21 cellular contexts compared by ENCODE assay signal in genomic region chr12:52437508-52437907, GRCh38. TPM values are rescaled to one million over a fixed set of nuclear protein-coding genes. Genes with fewer than 3 reads are reported as not detected.
DNase-seq lines count a peak whose midpoint lies in the region; ATAC-seq and TF ChIP-seq lines count a peak whose summit lies in the region.
"Had no signal": no experiment of that assay in that cellular context is flagged by ENCODE, and none has a peak within 500 bp of the region (broad histone marks: within the 10 kb centered on the region; RNA-seq: fewer than 3 reads in every experiment).

No MANE protein-coding gene starts in this region.

- H3K27ac ChIP-seq in HCT116 (ENCODE audit: low read depth, low read length) (no peak overlapping the region), PC-9 (peak overlapping the region; percentile 86; the same call in 1 of the 2 replicates), endodermal cell (ENCODE audit: low read depth, low read length) (no peak overlapping the region)
- H3K27ac ChIP-seq: C4-2B, SK-N-MC had no signal

- no peak overlapping the region for H3K27ac Mint-ChIP-seq in endodermal cell

- no peak for DNase-seq in HCT116 (ENCODE audit: low read depth, low spot score)
- DNase-seq in PC-9: no peak
- DNase-seq in endodermal cell: peak; percentile 46
- peak in 1 of 3 donors; percentile 47 for DNase-seq in mucosa of descending colon
- DNase-seq in SHP77 treated with DMSO at 0.1 percent for 48 hours (lab: John Stamatoyannopoulos, UW): no peak
- DNase-seq in T-helper 2 cell: no peak
- DNase-seq: COR-L47, GF-D8, GOT3, MG63, NCI-H1092, NCI-H1694, NCI-H2107, NCI-H345, NCI-H82 had no signal

- peaks cover 6% of the 10 kb centered on the region for H3K27me3 Mint-ChIP-seq in endodermal cell (ENCODE audit: insufficient read depth)

- CTCF ChIA-PET in HCT116 (lab: Charles Lee): no interaction called here
- CTCF ChIA-PET in PC-9 (lab: Charles Lee): interaction anchor here (0.6 kb wide), 1 partner anchor 389 kb away, joined by 3 read pairs; no protein-coding TSS in a partner anchor

- H3K36me3 ChIP-seq in HCT116 (ENCODE audit: control insufficient read depth in 1 of 2, insufficient read depth in 2 of 2, low read length in 2 of 2) (no peaks in the 10 kb centered on the region), PC-9 (ENCODE audit: low read depth) (no peaks in the 10 kb centered on the region), endodermal cell (ENCODE audit: control insufficient read depth, insufficient read depth, low read length) (no peaks in the 10 kb centered on the region), mucosa of descending colon (ENCODE audit: low read depth) (no peaks in the 10 kb centered on the region)
- H3K36me3 ChIP-seq: MG63 had no signal

- H2AFZ ChIP-seq in HCT116 (ENCODE audit: low read depth, low read length, poor library complexity, severe bottlenecking) (peak overlapping the region; percentile 3), PC-9 (no peak overlapping the region)

- TF ChIP-seq RAD21 in HCT116 (IDR thresholded peaks at IDR 0.05; ENCODE audit: low read depth): no peak

- RAD21 ChIA-PET in HCT116 (lab: Charles Lee; ENCODE audit: low non-redundant PET in 1 of 2, low total read pairs in 2 of 2, uncharacterized antibody in 2 of 2, unreplicated experiment in 2 of 2): no interaction called here

- WGBS in endodermal cell (ENCODE audit: insufficient coverage in 1 of 2, insufficient read length in 1 of 2), 2 experiments: 87 to 89% methylated on average over 5 to 9 of the region's 9 CpGs

- H3K4me1 ChIP-seq in HCT116 (ENCODE audit: control insufficient read depth in 1 of 2, insufficient read depth in 2 of 2, low read length in 2 of 2): peaks cover 21 to 71% of the 10 kb centered on the region in 2 experiments
- peaks cover 78% of the 10 kb centered on the region for H3K4me1 ChIP-seq in PC-9 (replicated peaks; ENCODE audit: insufficient read depth)
- no peaks in the 10 kb centered on the region for H3K4me1 ChIP-seq in endodermal cell (ENCODE audit: control insufficient read depth, insufficient read depth, low read length)
- peaks cover 8% of the 10 kb centered on the region for H3K4me1 ChIP-seq in mucosa of descending colon (ENCODE audit: low read depth)

- H3K36me3 Mint-ChIP-seq in endodermal cell (ENCODE audit: low read depth): no peaks in the 10 kb centered on the region

- peaks cover 1% of the 10 kb centered on the region for H3K4me1 Mint-ChIP-seq in endodermal cell

- H3K9ac ChIP-seq in HCT116 (ENCODE audit: low read length) (no peak overlapping the region), endodermal cell (ENCODE audit: extremely low read depth, low read length, poor library complexity, severe bottlenecking) (no peak overlapping the region)

- TF ChIP-seq CTCF in HCT116 (IDR thresholded peaks at IDR 0.05 in 2 of 3, conservative IDR thresholded peaks at IDR 0.05 in 1 of 3; ENCODE audit: borderline replicate concordance in 1 of 3, insufficient read depth in 1 of 3, low read depth in 2 of 3, low read length in 2 of 3) (no peak), PC-9 (conservative IDR thresholded peaks at IDR 0.05) (no peak), endodermal cell (conservative IDR thresholded peaks at IDR 0.05) (no peak), mucosa of descending colon (IDR thresholded peaks at IDR 0.05) (no peak)

- H3K79me2 ChIP-seq in HCT116 (ENCODE audit: insufficient read depth, low read length): no peaks in the 10 kb centered on the region
- no peaks in the 10 kb centered on the region for H3K79me2 ChIP-seq in PC-9 (ENCODE audit: low read depth)

- H3K27me3 ChIP-seq in HCT116 (ENCODE audit: insufficient read depth, low read length): no peaks in the 10 kb centered on the region
- no peaks in the 10 kb centered on the region for H3K27me3 ChIP-seq in PC-9 (ENCODE audit: insufficient read depth, low read depth)
- H3K27me3 ChIP-seq in endodermal cell (ENCODE audit: control insufficient read depth, insufficient read depth, low read length, poor library complexity, severe bottlenecking): no peaks in the 10 kb centered on the region
- H3K27me3 ChIP-seq: MG63 had no signal

- H3K4me3 ChIP-seq in HCT116 (replicated peaks in 1 of 2; ENCODE audit: low read depth in 1 of 2, low read length in 2 of 2): no peak overlapping the region
- no peak overlapping the region for H3K4me3 ChIP-seq in PC-9
- no peak overlapping the region for H3K4me3 ChIP-seq in endodermal cell (ENCODE audit: low read length)
- H3K4me3 ChIP-seq in mucosa of descending colon: no peak overlapping the region
- H3K4me3 ChIP-seq: MG63, SK-N-MC had no signal

- no peak overlapping the region for H3K4me3 Mint-ChIP-seq in endodermal cell

- H3K9me3 ChIP-seq in HCT116 (ENCODE audit: control insufficient read depth in 1 of 2, insufficient read depth in 1 of 2, low read depth in 1 of 2, low read length in 2 of 2) (no peaks in the 10 kb centered on the region), PC-9 (ENCODE audit: insufficient read depth, low read depth) (no peaks in the 10 kb centered on the region), endodermal cell (ENCODE audit: control insufficient read depth, low read length) (no peaks in the 10 kb centered on the region), mucosa of descending colon (no peaks in the 10 kb centered on the region)
- H3K9me3 ChIP-seq: MG63 had no signal

- H3K9me3 Mint-ChIP-seq in endodermal cell: no peaks in the 10 kb centered on the region

- BruUV-seq in HCT116 (replicated peaks; lab: Mats Ljungman, UMichigan): no TSS peak
- BruUV-seq in PC-9 (replicated peaks; lab: Mats Ljungman, UMichigan): no TSS peak

- POLR2A ChIA-PET in HCT116 (lab: Charles Lee) (no interaction called here), PC-9 (lab: Charles Lee; ENCODE audit: unreplicated experiment) (no interaction called here)

- H3K9me2 ChIP-seq in HCT116 (ENCODE audit: insufficient read depth): no peaks in the 10 kb centered on the region
- H3K9me2 ChIP-seq in PC-9 (ENCODE audit: insufficient read depth): no peaks in the 10 kb centered on the region

- peaks cover 57% of the 10 kb centered on the region for H3F3A ChIP-seq in PC-9 (ENCODE audit: insufficient read depth, low read depth)

- no peak overlapping the region for H3K4me2 ChIP-seq in HCT116 (ENCODE audit: low read length)
- peak overlapping the region; percentile 56; the same call in 1 of the 2 replicates for H3K4me2 ChIP-seq in PC-9

- H4K20me1 ChIP-seq in HCT116 (ENCODE audit: insufficient read depth): no peaks in the 10 kb centered on the region
- no peaks in the 10 kb centered on the region for H4K20me1 ChIP-seq in PC-9 (ENCODE audit: insufficient read depth)

- intact Hi-C loops in HCT116 (cut with micrococcal nuclease): no loop called here
- intact Hi-C loops in PC-9 (cut with micrococcal nuclease; ENCODE audit: unreplicated experiment): no loop called here
- intact Hi-C loops in mucosa of descending colon (cut with DNase I, micrococcal nuclease): no loop called here

- no peak for TF ChIP-seq POLR2A in HCT116 (IDR thresholded peaks at IDR 0.05; ENCODE audit: borderline replicate concordance, extremely low read depth, insufficient read depth, insufficient read length)

- ATAC-seq in HCT116: no peak
- ATAC-seq in mucosa of descending colon: peak; percentile 21
- no peak for ATAC-seq in HG02885 (IDR thresholded peaks at IDR 0.05; ENCODE audit: poor library complexity, unreplicated experiment)
- ATAC-seq: HepG2, Right ventricle myocardium inferior had no signal

TF ChIP-seq in HCT116, 20 proteins besides CTCF, POLR2A, EP300 and RAD21:
- TF ChIP-seq YY1 (IDR thresholded peaks at IDR 0.05; ENCODE audit: extremely low read depth, insufficient replicate concordance, low read depth, low read length): no peak
- TF ChIP-seq POLR2AphosphoS5 (IDR thresholded peaks at IDR 0.05; ENCODE audit: low read depth, low read length): no peak
- TF ChIP-seq EZH2 (IDR thresholded peaks at IDR 0.05): no peak

RNA-seq across cellular contexts. Expression of gene KRT75, which starts 3.3 kb away (rescaled TPM):
- total RNA-seq in HCT116 (2021; ENCODE audit: unreplicated experiment) (not detected), PC-9 (2021) (not detected in 2 replicates), endodermal cell (not detected), mucosa of descending colon (not detected)
- not detected in 2 replicates for polyA plus RNA-seq in HCT116 (2012)
- not detected for polyA plus RNA-seq in endodermal cell (2013, experiment 1 of 2)
- polyA plus RNA-seq in endodermal cell (2013, experiment 2 of 2): not detected
- total RNA-seq: HepG2, Right ventricle myocardium inferior had no signal
- polyA plus RNA-seq: HepG2 had no signal

RNA-seq across cellular contexts. Expression of gene KRT6B, which starts 14.4 kb away (rescaled TPM):
- total RNA-seq in HCT116 (2021; ENCODE audit: unreplicated experiment) (not detected), PC-9 (2021) (0.98 and 1.1 TPM in 2 replicates), endodermal cell (not detected), mucosa of descending colon (not detected)
- polyA plus RNA-seq in HCT116 (2012): 0.03 and 0.06 TPM in 2 replicates
- polyA plus RNA-seq in endodermal cell (2013, experiment 1 of 2): not detected
- not detected for polyA plus RNA-seq in endodermal cell (2013, experiment 2 of 2)
- total RNA-seq: Daoy, HepG2, Right ventricle myocardium inferior had no signal
- polyA plus RNA-seq: HepG2 had no signal

RNA-seq across cellular contexts. Expression of gene KRT82, which starts 31.4 kb away (rescaled TPM):
- total RNA-seq in HCT116 (2021; ENCODE audit: unreplicated experiment): not detected
- not detected in 2 replicates for polyA plus RNA-seq in HCT116 (2012)
- not detected in 2 replicates for total RNA-seq in PC-9 (2021)
- not detected for total RNA-seq in endodermal cell
- not detected for polyA plus RNA-seq in endodermal cell (2013, experiment 1 of 2)
- polyA plus RNA-seq in endodermal cell (2013, experiment 2 of 2): not detected
- total RNA-seq in mucosa of descending colon: not detected
- total RNA-seq: Daoy, HepG2, Right ventricle myocardium inferior had no signal
- polyA plus RNA-seq: HepG2 had no signal

RNA-seq across cellular contexts. Expression of gene KRT6C, which starts 36.1 kb away (rescaled TPM):
- not detected for total RNA-seq in HCT116 (2021; ENCODE audit: unreplicated experiment)
- polyA plus RNA-seq in HCT116 (2012): 0.04 TPM in 1 of 2 replicates, not detected in the other
- not detected in 2 replicates for total RNA-seq in PC-9 (2021)
- not detected for total RNA-seq in endodermal cell
- not detected for polyA plus RNA-seq in endodermal cell (2013, experiment 1 of 2)
- not detected for polyA plus RNA-seq in endodermal cell (2013, experiment 2 of 2)
- under 1 TPM in 1 of 3 donors, not detected in 2; 0.20 TPM for total RNA-seq in mucosa of descending colon
- total RNA-seq: Daoy, HepG2, Right ventricle myocardium inferior had no signal

RNA-seq across cellular contexts. Expression of gene KRT84, which starts 52.1 kb away (rescaled TPM):
- total RNA-seq in HCT116 (2021; ENCODE audit: unreplicated experiment) (not detected), PC-9 (2021) (not detected in 2 replicates), endodermal cell (not detected), mucosa of descending colon (not detected)
- polyA plus RNA-seq in HCT116 (2012): not detected in 2 replicates
- polyA plus RNA-seq in endodermal cell (2013, experiment 1 of 2): not detected
- not detected for polyA plus RNA-seq in endodermal cell (2013, experiment 2 of 2)
- total RNA-seq: Daoy, HepG2, Right ventricle myocardium inferior had no signal
- polyA plus RNA-seq: HepG2 had no signal
